19 cellular contexts compared by ENCODE assay signal in genomic region chr19:4844348-4845179, GRCh38. TPM values are rescaled to one million over a fixed set of nuclear protein-coding genes. Genes with fewer than 3 reads are reported as not detected.
DNase-seq lines count a peak whose midpoint lies in the region; ATAC-seq, FAIRE-seq and TF ChIP-seq lines count a peak whose summit lies in the region.
"Had no signal": no experiment of that assay in that cellular context is flagged by ENCODE, and none has a peak within 500 bp of the region (broad histone marks: within the 10 kb centered on the region; RNA-seq: fewer than 3 reads in every experiment).

No MANE protein-coding gene starts in this region.

- no peaks in the 10 kb centered on the region for H3K9me2 ChIP-seq in hepatocyte (replicated peaks; ENCODE audit: insufficient read depth)

- no peak for TF ChIP-seq POLR2A in suprapubic skin (IDR thresholded peaks at IDR 0.05)

- H3K79me2 ChIP-seq in hepatocyte, result no peaks in the 10 kb centered on the region

- TF ChIP-seq CTCF in colonic mucosa (IDR thresholded peaks at IDR 0.05) (no peak), hepatocyte (IDR thresholded peaks at IDR 0.05; ENCODE audit: poor library complexity) (no peak), suprapubic skin (IDR thresholded peaks at IDR 0.05) (no peak)

- DNase-seq in GM18507 (ENCODE audit: extremely low spot score, insufficient read length, low read depth) (no peak), colonic mucosa (no peak), hepatocyte (ENCODE audit: low spot score) (no peak), suprapubic skin (ENCODE audit: low spot score in 2 of 2) (peak in 1 of 2 donors; percentile 74), midbrain (lab: John Stamatoyannopoulos, UW) (no peak), globus pallidus (ENCODE audit: low spot score) (no peak)
- DNase-seq: activated CD4-positive, CD25-positive, alpha-beta regulatory T cell treated with anti-CD3 and anti-CD28 coated beads, Interleukin-2, amount 50 U/mL, for 72 hours; activated T-cell treated with anti-CD3 and anti-CD28 coated beads, Interleukin-2, amount 50 U/mL, for 1 hour; cerebellar nuclear complex; GF-D8; H7; NCI-H1694; NCI-H510A treated with DMSO at 0.1 percent for 48 hours; retina; stimulated activated CD4-positive, alpha-beta T cell treated with anti-CD3 and anti-CD28 coated beads, Interleukin-4, amount 100 ng/mL, for 1 hour; T-helper 1 cell had no signal

- H3K27ac ChIP-seq in colonic mucosa, result peak overlapping the region; percentile 9
- peak overlapping the region; percentile 43 for H3K27ac ChIP-seq in hepatocyte
- peak overlapping the region; percentile 71 for H3K27ac ChIP-seq in suprapubic skin
- H3K27ac ChIP-seq: epithelial cell of prostate had no signal

- TF ChIP-seq EP300 in suprapubic skin (IDR thresholded peaks at IDR 0.05), result no peak

- peaks cover 7% of the 10 kb centered on the region for H3K36me3 ChIP-seq in colonic mucosa
- H3K36me3 ChIP-seq in hepatocyte (replicated peaks; ENCODE audit: insufficient read depth, low read depth), result no peaks in the 10 kb centered on the region
- H3K36me3 ChIP-seq in suprapubic skin, result peaks cover 80% of the 10 kb centered on the region

- no peaks in the 10 kb centered on the region for H4K20me1 ChIP-seq in hepatocyte (ENCODE audit: insufficient read depth, poor library complexity, severe bottlenecking)

- no peak overlapping the region for H2AFZ ChIP-seq in hepatocyte

- intact Hi-C loops in colonic mucosa (cut with DNase I), result no loop called here

- no peaks in the 10 kb centered on the region for H3K27me3 ChIP-seq in colonic mucosa
- no peaks in the 10 kb centered on the region for H3K27me3 ChIP-seq in hepatocyte
- no peaks in the 10 kb centered on the region for H3K27me3 ChIP-seq in suprapubic skin

- no peak overlapping the region for H3K9ac ChIP-seq in colonic mucosa (ENCODE audit: low read depth in 2 of 2, low read length in 2 of 2)

- no peak for ATAC-seq in GM18868 (IDR thresholded peaks at IDR 0.05; ENCODE audit: unreplicated experiment)
- ATAC-seq in GM18909 (IDR thresholded peaks at IDR 0.05; ENCODE audit: poor library complexity, unreplicated experiment), result no peak

- H3K4me2 ChIP-seq in hepatocyte, result no peak overlapping the region

- H3K4me3 ChIP-seq in colonic mucosa (no peak overlapping the region), hepatocyte (no peak overlapping the region), suprapubic skin (no peak overlapping the region)

- WGBS in hepatocyte (ENCODE audit: low lambda C conversion rate, missing lambda C conversion rate), result 68% methylated on average over 10 of the region's 10 CpGs
- 73% methylated on average over 7 of the region's 10 CpGs for WGBS in suprapubic skin

- FAIRE-seq in GM18507 (lab: Jason Lieb, UNC), result peak; percentile 84

- no peaks in the 10 kb centered on the region for H3K4me1 ChIP-seq in colonic mucosa
- H3K4me1 ChIP-seq in hepatocyte (ENCODE audit: insufficient read depth), result no peaks in the 10 kb centered on the region
- peaks cover 10% of the 10 kb centered on the region for H3K4me1 ChIP-seq in suprapubic skin

- H3K9me3 ChIP-seq in colonic mucosa (no peaks in the 10 kb centered on the region), hepatocyte (ENCODE audit: low read depth) (no peaks in the 10 kb centered on the region), suprapubic skin (no peaks in the 10 kb centered on the region)

RNA-seq across cellular contexts. Expression of gene TICAM1, which starts 13.1 kb away (rescaled TPM):
- total RNA-seq in colonic mucosa (10 to 100 TPM; 14.0 to 27.2 TPM), hepatocyte (3.7 and 5.0 TPM in 2 replicates), suprapubic skin (10 to 100 TPM; 16.5 to 28.3 (median 20.3) TPM)
- 20.5 and 21.3 TPM in 2 replicates for polyA plus RNA-seq in hepatocyte

RNA-seq across cellular contexts. Expression of gene PLIN3, which starts 22.9 kb away (rescaled TPM):
- total RNA-seq in colonic mucosa (100 to 1,000 TPM; 110 TPM), hepatocyte (97.8 and 108 TPM in 2 replicates), suprapubic skin (10 to 100 TPM; 52.4 to 74.9 (median 65.5) TPM)
- 118 and 121 TPM in 2 replicates for polyA plus RNA-seq in hepatocyte

RNA-seq across cellular contexts. Expression of gene FEM1A, which starts 53.0 kb away (rescaled TPM):
- 10 to 100 TPM; 10.4 to 13.3 TPM for total RNA-seq in colonic mucosa
- 8.3 and 9.2 TPM in 2 replicates for total RNA-seq in hepatocyte
- polyA plus RNA-seq in hepatocyte, result 1.2 and 1.3 TPM in 2 replicates
- total RNA-seq in suprapubic skin, result 10 to 100 TPM; 29.6 to 51.8 (median 41.1) TPM

RNA-seq across cellular contexts. Expression of gene ARRDC5, which starts 58.1 kb away (rescaled TPM):
- under 1 TPM in 1 of 2 donors, not detected in 1; 0.15 TPM for total RNA-seq in colonic mucosa
- total RNA-seq in hepatocyte, result not detected in 2 replicates
- polyA plus RNA-seq in hepatocyte, result 0.12 TPM in 1 of 2 replicates, not detected in the other
- under 1 TPM in 1 of 4 donors, not detected in 3; 0.48 TPM for total RNA-seq in suprapubic skin
- total RNA-seq: H7 had no signal

Comparison
In these comparisons a context has a peak if more than half of its experiments do, and no peak if none do; other contexts are left out.
1. H3K27ac ChIP-seq: peak in every context shown above with its lines; median percentile 71 in suprapubic skin; 43 in hepatocyte; 9 in colonic mucosa.